ENCODE assay signal across 26 cellular contexts in genomic region chr5:125327676-125328075, GRCh38.
"Had no signal": no experiment of that assay in that cellular context is flagged by ENCODE, and none has a peak within 500 bp of the region (broad histone marks: within the 10 kb centered on the region; RNA-seq: fewer than 3 reads in every experiment).

No MANE protein-coding gene starts in this region.

- H3K4me1 Mint-ChIP-seq: activated CD4-positive, alpha-beta T cell treated with anti-CD3 and anti-CD28 coated beads, Interleukin-2, amount 10 ng/mL, durations not matched to agents 7 days and 5 days; immature natural killer cell; stimulated activated effector memory CD8-positive, alpha-beta T cell treated with anti-CD3 and anti-CD28 coated beads, Interleukin-12 subunit alpha, Interleukin-12 subunit beta, amount 100 ng/mL, for 72 hours had no signal

- H3K27ac ChIP-seq: foreskin keratinocyte, hepatocyte, left lung, neural progenitor cell, right lobe of liver, stomach, suprapubic skin, tibial nerve, VCaP had no signal

- H3K4me3 ChIP-seq: hepatocyte, left lung, lung, neural progenitor cell, right lobe of liver, stomach, suprapubic skin, tibial nerve had no signal

- H3K27me3 Mint-ChIP-seq: activated CD4-positive, alpha-beta T cell treated with anti-CD3 and anti-CD28 coated beads, Interleukin-2, amount 10 ng/mL, durations not matched to agents 7 days and 5 days; brain; dendritic cell treated with granulocyte-macrophage colony-stimulating factor and Interleukin-4, amounts not matched to agents 40 ng/mL and 50 ng/mL, for 4 days; naive B cell had no signal

- H3K27ac Mint-ChIP-seq: activated CD4-positive, alpha-beta T cell treated with anti-CD3 and anti-CD28 coated beads, Interleukin-2, amount 10 ng/mL, durations not matched to agents 7 days and 5 days; activated CD8-positive, alpha-beta T cell treated with anti-CD3 and anti-CD28 coated beads, Interleukin-2, amount 10 ng/mL, durations not matched to agents 7 days and 5 days; activated naive CD4-positive, alpha-beta T cell treated with anti-CD3 and anti-CD28 coated beads, Interleukin-2, amount 50 U/mL, for 72 hours; dendritic cell treated with granulocyte-macrophage colony-stimulating factor and Interleukin-4, amounts not matched to agents 40 ng/mL and 50 ng/mL, for 4 days; immature natural killer cell; naive B cell; neural progenitor cell; stimulated activated effector memory CD8-positive, alpha-beta T cell treated with anti-CD3 and anti-CD28 coated beads, Interleukin-12 subunit alpha, Interleukin-12 subunit beta, amount 100 ng/mL, for 72 hours had no signal

- H3K36me3 Mint-ChIP-seq: activated naive CD4-positive, alpha-beta T cell treated with anti-CD3 and anti-CD28 coated beads, Interleukin-2, amount 50 U/mL, for 72 hours; brain; immature natural killer cell; naive B cell; stimulated activated effector memory CD8-positive, alpha-beta T cell treated with anti-CD3 and anti-CD28 coated beads, Interleukin-12 subunit alpha, Interleukin-12 subunit beta, amount 100 ng/mL, for 72 hours had no signal

- H3K27me3 ChIP-seq: foreskin keratinocyte, hepatocyte, left lung, neural progenitor cell, right lobe of liver, stomach, suprapubic skin, tibial nerve had no signal

- H3K4me3 Mint-ChIP-seq: activated CD4-positive, alpha-beta T cell treated with anti-CD3 and anti-CD28 coated beads, Interleukin-2, amount 10 ng/mL, durations not matched to agents 7 days and 5 days; activated CD8-positive, alpha-beta T cell treated with anti-CD3 and anti-CD28 coated beads, Interleukin-2, amount 10 ng/mL, durations not matched to agents 7 days and 5 days; brain; dendritic cell treated with granulocyte-macrophage colony-stimulating factor and Interleukin-4, amounts not matched to agents 40 ng/mL and 50 ng/mL, for 4 days; immature natural killer cell; naive B cell; neural progenitor cell; stimulated activated effector memory CD8-positive, alpha-beta T cell treated with anti-CD3 and anti-CD28 coated beads, Interleukin-12 subunit alpha, Interleukin-12 subunit beta, amount 100 ng/mL, for 72 hours had no signal

- H3K9me3 ChIP-seq: left lung, right lobe of liver, stomach, suprapubic skin, tibial nerve had no signal

- H3K9me3 Mint-ChIP-seq: activated CD4-positive, alpha-beta T cell treated with anti-CD3 and anti-CD28 coated beads, Interleukin-2, amount 10 ng/mL, durations not matched to agents 7 days and 5 days; dendritic cell treated with granulocyte-macrophage colony-stimulating factor and Interleukin-4, amounts not matched to agents 40 ng/mL and 50 ng/mL, for 4 days; naive B cell had no signal

- ATAC-seq: activated CD8-positive, alpha-beta T cell treated with anti-CD3 and anti-CD28 coated beads, Interleukin-2, amount 10 ng/mL, durations not matched to agents 7 days and 5 days; activated naive CD4-positive, alpha-beta T cell treated with anti-CD3 and anti-CD28 coated beads, Interleukin-2, amount 50 U/mL, for 72 hours; foreskin keratinocyte; left lung; right lobe of liver; stimulated activated effector memory CD8-positive, alpha-beta T cell treated with anti-CD3 and anti-CD28 coated beads, Interleukin-12 subunit alpha, Interleukin-12 subunit beta, amount 100 ng/mL, for 72 hours had no signal

- H3K36me3 ChIP-seq: left lung, neural progenitor cell, right lobe of liver, stomach, suprapubic skin, tibial nerve had no signal

- DNase-seq: activated CD4-positive, alpha-beta T cell treated with anti-CD3 and anti-CD28 coated beads, Interleukin-2, amount 10 ng/mL, durations not matched to agents 7 days and 5 days; activated CD4-positive, CD25-positive, alpha-beta regulatory T cell treated with anti-CD3 and anti-CD28 coated beads, Interleukin-2, amount 50 U/mL, for 72 hours; activated CD8-positive, alpha-beta T cell treated with anti-CD3 and anti-CD28 coated beads, Interleukin-2, amount 10 ng/mL, durations not matched to agents 7 days and 5 days; activated gamma-delta T cell treated with Interleukin-2 at 50 U/mL for 16 hours; aorta; caudate nucleus; effector memory CD4-positive, alpha-beta T cell; foreskin keratinocyte; immature natural killer cell; left lung; naive B cell; posterior cingulate gyrus; right lobe of liver; small intestine; stimulated activated CD4-positive, alpha-beta T cell treated with anti-CD3 and anti-CD28 coated beads, Interleukin-2, amount 100 ng/mL, for 24 hours; stomach had no signal

- H3K4me1 ChIP-seq: right lobe of liver had no signal
